In the genomic region with DNA sequence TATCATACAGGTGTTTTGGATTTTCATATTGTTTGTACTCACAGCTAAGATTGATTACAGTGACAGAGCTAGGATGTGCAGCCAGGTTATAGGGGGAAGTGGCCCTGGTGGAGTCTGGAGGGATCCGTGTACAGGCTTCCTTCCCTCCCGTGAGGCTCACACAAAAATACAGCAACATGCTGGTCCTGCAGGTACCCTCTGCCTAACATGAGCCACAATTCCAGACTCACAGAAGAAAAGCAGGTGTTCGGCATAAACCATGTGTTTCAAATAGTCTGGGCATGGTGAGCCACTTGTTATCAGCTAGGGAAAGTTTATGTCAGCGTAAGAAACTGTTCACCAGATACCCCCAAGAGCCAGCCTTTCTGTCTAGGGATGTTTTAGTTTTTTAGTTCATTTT, we compare ENCODE assay signal across 34 cellular contexts.
"Had no signal": no experiment of that assay in that cellular context is flagged by ENCODE, and none has a peak within 500 bp of the region (broad histone marks: within the 10 kb centered on the region; RNA-seq: fewer than 3 reads in every experiment).

No MANE protein-coding gene starts in this region.

- H3K4me1 Mint-ChIP-seq: activated B cell treated with CpG ODN at 0.5 μM for 24 hours; activated naive CD4-positive, alpha-beta T cell treated with anti-CD3 and anti-CD28 coated beads, Interleukin-2, amount 50 U/mL, for 24 hours; activated naive CD8-positive, alpha-beta T cell treated with anti-CD3 and anti-CD28 coated beads for 36 hours; activated naive CD8-positive, alpha-beta T cell treated with anti-CD3 and anti-CD28 coated beads, Interleukin-2, amount 50 U/mL, for 24 hours had no signal

- H3K4me3 ChIP-seq: adrenal gland, body of pancreas, colonic mucosa, esophagus squamous epithelium, gastroesophageal sphincter had no signal

- H3K9me3 ChIP-seq: adrenal gland, body of pancreas, colonic mucosa had no signal

- H3K4me3 Mint-ChIP-seq: activated B cell treated with CpG ODN at 0.5 μM for 24 hours; activated CD8-positive, alpha-beta T cell treated with anti-CD3 and anti-CD28 coated beads for 36 hours; activated naive CD4-positive, alpha-beta T cell treated with anti-CD3 and anti-CD28 coated beads for 36 hours; activated naive CD4-positive, alpha-beta T cell treated with anti-CD3 and anti-CD28 coated beads, Interleukin-2, amount 50 U/mL, for 24 hours; activated naive CD8-positive, alpha-beta T cell treated with anti-CD3 and anti-CD28 coated beads for 36 hours; activated naive CD8-positive, alpha-beta T cell treated with anti-CD3 and anti-CD28 coated beads, Interleukin-2, amount 50 U/mL, for 24 hours; activated T-helper 1 cell treated with anti-CD3 and anti-CD28 coated beads, Interleukin-12 subunit alpha, Interleukin-12 subunit beta, Interleukin-2, Interleukin-4 antibody, amounts not matched to agents 30 ng/mL and 10 ng/mL and 1 ng/mL, durations not matched to agents 14 hours and 24 hours and 36 hours; T-cell; T-helper 1 cell treated with Interleukin-12 subunit alpha and Interleukin-12 subunit beta and Interleukin-4 antibody, amounts not matched to agents 30 μg/mL and 1 μg/mL, for 36 hours had no signal

- H3K27ac Mint-ChIP-seq: activated B cell treated with CpG ODN at 0.5 μM for 24 hours; activated CD8-positive, alpha-beta T cell treated with anti-CD3 and anti-CD28 coated beads for 36 hours; activated naive CD4-positive, alpha-beta T cell treated with anti-CD3 and anti-CD28 coated beads for 36 hours; activated naive CD4-positive, alpha-beta T cell treated with anti-CD3 and anti-CD28 coated beads, Interleukin-2, amount 50 U/mL, for 24 hours; activated naive CD8-positive, alpha-beta T cell treated with anti-CD3 and anti-CD28 coated beads for 36 hours; activated naive CD8-positive, alpha-beta T cell treated with anti-CD3 and anti-CD28 coated beads, Interleukin-2, amount 50 U/mL, for 24 hours; activated T-helper 1 cell treated with anti-CD3 and anti-CD28 coated beads, Interleukin-12 subunit alpha, Interleukin-12 subunit beta, Interleukin-2, Interleukin-4 antibody, amounts not matched to agents 30 ng/mL and 10 ng/mL and 1 ng/mL, durations not matched to agents 14 hours and 24 hours and 36 hours; activated T-helper 2 cell treated with anti-CD3 and anti-CD28 coated beads, Interferon-gamma antibody, Interleukin-2, Interleukin-4, amounts not matched to agents 10 μg/mL and 5 μg/mL and 100 μg/mL, durations not matched to agents 14 hours and 24 hours and 36 hours; T-cell; T-helper 1 cell treated with Interleukin-12 subunit alpha and Interleukin-12 subunit beta and Interleukin-4 antibody, amounts not matched to agents 30 μg/mL and 1 μg/mL, for 36 hours had no signal

- H3K9me3 Mint-ChIP-seq: activated naive CD4-positive, alpha-beta T cell treated with anti-CD3 and anti-CD28 coated beads, Interleukin-2, amount 50 U/mL, for 24 hours had no signal

- ATAC-seq: activated CD4-positive, CD25-positive, alpha-beta regulatory T cell treated with anti-CD3 and anti-CD28 coated beads, Interleukin-2, amount 50 U/mL, for 24 hours; activated CD8-positive, alpha-beta T cell treated with anti-CD3 and anti-CD28 coated beads for 36 hours; activated naive CD8-positive, alpha-beta T cell treated with anti-CD3 and anti-CD28 coated beads, Interleukin-2, amount 50 U/mL, for 24 hours; body of pancreas; gastroesophageal sphincter; T-cell had no signal

- H3K27ac ChIP-seq: adrenal gland, body of pancreas, colonic mucosa, epithelial cell of prostate, esophagus squamous epithelium, gastroesophageal sphincter, WERI-Rb-1 had no signal

- H3K27me3 Mint-ChIP-seq: activated B cell treated with CpG ODN at 0.5 μM for 24 hours; activated CD8-positive, alpha-beta T cell treated with anti-CD3 and anti-CD28 coated beads for 36 hours; activated naive CD4-positive, alpha-beta T cell treated with anti-CD3 and anti-CD28 coated beads, Interleukin-2, amount 50 U/mL, for 24 hours; activated naive CD8-positive, alpha-beta T cell treated with anti-CD3 and anti-CD28 coated beads for 36 hours; activated naive CD8-positive, alpha-beta T cell treated with anti-CD3 and anti-CD28 coated beads, Interleukin-2, amount 50 U/mL, for 24 hours; T-cell had no signal

- H3K4me1 ChIP-seq: adrenal gland, colonic mucosa, esophagus squamous epithelium, gastroesophageal sphincter had no signal

- H3K27me3 ChIP-seq: adrenal gland, body of pancreas, colonic mucosa, esophagus squamous epithelium, gastroesophageal sphincter had no signal

- FAIRE-seq: endometrium, endothelial cell of umbilical vein had no signal

- DNase-seq: activated B cell treated with CpG ODN at 0.5 μM for 24 hours; activated CD4-positive, alpha-beta T cell treated with anti-CD3 and anti-CD28 coated beads for 48 hours; activated CD4-positive, alpha-beta T cell treated with anti-CD3 and anti-CD28 coated beads, Interleukin-2, amount 50 U/mL, for 1 hour; activated CD4-positive, alpha-beta T cell treated with anti-CD3 and anti-CD28 coated beads, Interleukin-2, amount 50 U/mL, for 48 hours; activated CD8-positive, alpha-beta memory T cell treated with anti-CD3 and anti-CD28 coated beads for 24 hours; activated CD8-positive, alpha-beta T cell treated with anti-CD3 and anti-CD28 coated beads for 36 hours; activated effector memory CD4-positive, alpha-beta T cell treated with anti-CD3 and anti-CD28 coated beads, Interleukin-2, amount 50 U/mL, for 16 hours; activated naive CD4-positive, alpha-beta T cell treated with anti-CD3 and anti-CD28 coated beads for 36 hours; activated naive CD8-positive, alpha-beta T cell treated with anti-CD3 and anti-CD28 coated beads for 36 hours; activated naive CD8-positive, alpha-beta T cell treated with anti-CD3 and anti-CD28 coated beads, Interleukin-2, amount 50 U/mL, for 24 hours; activated T-cell treated with anti-CD3 and anti-CD28 coated beads, Interleukin-2, amount 50 U/mL, for 1 hour; adrenal gland; amygdala; aorta; body of pancreas; caudate nucleus; cerebellar nuclear complex; colonic mucosa; effector CD8-positive, alpha-beta T cell; esophagus squamous epithelium; foreskin melanocyte; SW 1271; T-cell; T1000; WERI-Rb-1 had no signal
